In genomic region chr13:33199282-33199850, GRCh38 we compare ENCODE assay signal across 27 cellular contexts.
DNase-seq lines count a peak whose midpoint lies in the region; ATAC-seq and TF ChIP-seq lines count a peak whose summit lies in the region.
"Had no signal": no experiment of that assay in that cellular context is flagged by ENCODE, and none has a peak within 500 bp of the region (broad histone marks: within the 10 kb centered on the region; RNA-seq: fewer than 3 reads in every experiment).

No MANE protein-coding gene starts in this region.

- H3K36me3 ChIP-seq in left ventricle myocardium inferior (no peaks in the 10 kb centered on the region), heart left ventricle (no peaks in the 10 kb centered on the region), esophagus muscularis mucosa (no peaks in the 10 kb centered on the region), psoas muscle (ENCODE audit: insufficient read depth in 1 of 2, low read depth in 1 of 2) (no peaks in the 10 kb centered on the region)
- H3K36me3 ChIP-seq: ascending aorta, BE2C, pancreas had no signal

- 71 to 80% (median 73%) methylated on average over 3 of the region's 3 CpGs for WGBS in heart left ventricle, 4 donors
- WGBS in esophagus muscularis mucosa: 71% methylated on average over 3 of the region's 3 CpGs
- WGBS in psoas muscle, 3 donors: 81 to 82% (median 81%) methylated on average over 3 of the region's 3 CpGs

- H3K27me3 ChIP-seq in left ventricle myocardium inferior (ENCODE audit: low read depth) (no peaks in the 10 kb centered on the region), heart left ventricle (no peaks in the 10 kb centered on the region), esophagus muscularis mucosa (no peaks in the 10 kb centered on the region), psoas muscle (ENCODE audit: insufficient read depth in 3 of 3, low read length in 2 of 3) (no peaks in the 10 kb centered on the region)
- H3K27me3 ChIP-seq: ascending aorta, BE2C, pancreas, testis had no signal

- H3K4me1 ChIP-seq in left ventricle myocardium inferior (peaks cover 100% of the 10 kb centered on the region), heart left ventricle (peaks cover 9 to 94% (median 68%) of the 10 kb centered on the region in 12 donors), esophagus muscularis mucosa (peaks cover 74 to 100% (median 97%) of the 10 kb centered on the region in 4 donors), psoas muscle (peaks cover 20% of the 10 kb centered on the region)

- intact Hi-C loops in left ventricle myocardium inferior (cut with micrococcal nuclease) (no loop called here), heart left ventricle (cut with DNase I) (loop anchor here in 1 of 10 donors (10.0 kb wide), 1 partner anchor 65 kb away; no protein-coding TSS in a partner anchor), esophagus muscularis mucosa (cut with DNase I) (no loop called here), psoas muscle (cut with DNase I) (no loop called here)

- H3K4me3 ChIP-seq in left ventricle myocardium inferior (peak overlapping the region; percentile 9), heart left ventricle (peak overlapping the region in 3 of 12 donors; percentile 2 to 10 (median 3)), esophagus muscularis mucosa (no peak overlapping the region), psoas muscle (peak overlapping the region; percentile 4)
- H3K4me3 ChIP-seq: ascending aorta, pancreas, testis had no signal

- no peak for TF ChIP-seq POLR2A in heart left ventricle (IDR thresholded peaks at IDR 0.05)
- no peak for TF ChIP-seq POLR2A in esophagus muscularis mucosa (IDR thresholded peaks at IDR 0.05; ENCODE audit: low read depth)

- no peak for ATAC-seq in heart left ventricle
- ATAC-seq in psoas muscle: no peak
- ATAC-seq in GM21717 (IDR thresholded peaks at IDR 0.05; ENCODE audit: unreplicated experiment): no peak
- no peak for ATAC-seq in HG02642 (IDR thresholded peaks at IDR 0.05; ENCODE audit: poor library complexity, unreplicated experiment)
- ATAC-seq: activated CD8-positive, alpha-beta memory T cell treated with anti-CD3 and anti-CD28 coated beads, Interleukin-2, amount 10 ng/mL, durations not matched to agents 7 days and 5 days; activated naive CD4-positive, alpha-beta T cell treated with anti-CD3 and anti-CD28 coated beads, Interleukin-2, amount 50 U/mL, for 72 hours; esophagus mucosa; naive thymus-derived CD8-positive, alpha-beta T cell; pancreas; stimulated activated effector memory CD8-positive, alpha-beta T cell treated with anti-CD3 and anti-CD28 coated beads, Interleukin-12 subunit alpha, Interleukin-12 subunit beta, amount 100 ng/mL, for 72 hours had no signal

- peak overlapping the region; percentile 52 for H3K27ac ChIP-seq in left ventricle myocardium inferior (replicated peaks)
- peak overlapping the region in 6 of 12 donors; percentile 11 to 88 (median 42) for H3K27ac ChIP-seq in heart left ventricle
- H3K27ac ChIP-seq in esophagus muscularis mucosa (replicated peaks in 1 of 4): peak overlapping the region; percentile 36 to 82 (median 45)
- H3K27ac ChIP-seq in psoas muscle: no peak overlapping the region
- H3K27ac ChIP-seq in caudate nucleus (ENCODE audit: low read depth, low read length): no peak overlapping the region
- H3K27ac ChIP-seq: pancreas, testis, VCaP had no signal

- DNase-seq in left ventricle myocardium inferior: no peak
- DNase-seq in heart left ventricle: no peak
- DNase-seq in esophagus muscularis mucosa (ENCODE audit: extremely low spot score): no peak
- DNase-seq in psoas muscle: no peak
- DNase-seq in caudate nucleus (lab: John Stamatoyannopoulos, UW): no peak
- DNase-seq in superior temporal gyrus (ENCODE audit: extremely low spot score): no peak
- DNase-seq: activated CD4-positive, alpha-beta T cell treated with anti-CD3 and anti-CD28 coated beads, Interleukin-2, amount 10 ng/mL, durations not matched to agents 7 days and 5 days; activated CD8-positive, alpha-beta memory T cell treated with anti-CD3 and anti-CD28 coated beads, Interleukin-2, amount 10 ng/mL, durations not matched to agents 7 days and 5 days; BE2C; COR-L47; effector memory CD4-positive, alpha-beta T cell; H7; naive thymus-derived CD8-positive, alpha-beta T cell; NCI-H1436 treated with DMSO at 0.1 percent for 48 hours; NCI-H524; pancreas; SK-N-SH; stimulated activated CD4-positive, alpha-beta T cell treated with anti-CD3 and anti-CD28 coated beads, Interleukin-2, amount 100 ng/mL, for 24 hours; T-helper 2 cell; testis had no signal

- H3K9me3 ChIP-seq in left ventricle myocardium inferior (replicated peaks) (no peaks in the 10 kb centered on the region), heart left ventricle (no peaks in the 10 kb centered on the region), esophagus muscularis mucosa (no peaks in the 10 kb centered on the region), psoas muscle (no peaks in the 10 kb centered on the region)
- H3K9me3 ChIP-seq: ascending aorta, BE2C, pancreas, SK-N-SH, testis had no signal

- TF ChIP-seq CTCF in left ventricle myocardium inferior (IDR thresholded peaks at IDR 0.05; ENCODE audit: borderline replicate concordance): no peak
- TF ChIP-seq CTCF in heart left ventricle (IDR thresholded peaks at IDR 0.05): no peak
- no peak for TF ChIP-seq CTCF in esophagus muscularis mucosa (IDR thresholded peaks at IDR 0.05)
- TF ChIP-seq CTCF in psoas muscle (IDR thresholded peaks at IDR 0.05): no peak

- no peak for TF ChIP-seq EP300 in esophagus muscularis mucosa (IDR thresholded peaks at IDR 0.05)

Comparison
In these comparisons a context has a peak if more than half of its experiments do, and no peak if none do; other contexts are left out.
1. H3K27ac ChIP-seq: peak in left ventricle myocardium inferior (single experiment) and esophagus muscularis mucosa (4 of 4); none in psoas muscle (single experiment) and caudate nucleus (single experiment).
2. H3K4me3 ChIP-seq: peak in left ventricle myocardium inferior (single experiment) and psoas muscle (single experiment); none in esophagus muscularis mucosa (0 of 4).